ENCODE assay signal across 14 cellular contexts in the genomic region with DNA sequence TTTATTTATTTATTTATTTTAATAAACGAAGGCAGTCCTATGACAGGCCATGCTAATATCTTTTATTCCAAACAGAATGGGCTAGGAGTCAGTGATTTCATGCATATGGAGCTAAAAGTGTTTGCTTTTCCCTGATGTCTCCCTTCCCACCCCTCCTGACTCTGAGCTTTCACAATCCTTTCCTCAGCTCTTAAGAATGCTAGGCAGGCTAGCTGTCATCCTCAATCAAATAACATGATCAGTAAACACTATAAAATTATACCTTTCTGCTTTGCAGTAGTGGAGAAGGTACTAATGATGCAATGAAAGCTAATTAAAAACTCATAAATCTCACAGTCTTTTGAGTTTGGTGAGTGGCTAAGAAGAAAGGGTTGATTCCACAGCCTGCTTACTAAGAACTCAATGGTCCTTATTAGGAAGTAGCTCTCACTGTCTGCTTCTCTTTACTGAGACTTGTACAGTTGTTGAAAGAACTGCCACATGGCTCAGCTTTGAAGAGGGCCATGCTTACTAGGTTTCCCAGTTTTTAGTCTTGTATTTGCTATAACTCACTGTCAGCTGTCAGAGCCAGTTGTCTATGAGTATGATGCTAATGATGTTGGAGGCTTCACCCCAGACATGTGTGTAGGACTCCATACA.
A peak's percentile ranks its signal among the peaks of the same experiment; 100 is the strongest.
DNase-seq lines count a peak whose midpoint lies in the region; ATAC-seq and TF ChIP-seq lines count a peak whose summit lies in the region.
"Had no signal": no experiment of that assay in that cellular context is flagged by ENCODE, and none has a peak within 500 bp of the region (broad histone marks: within the 10 kb centered on the region; RNA-seq: fewer than 3 reads in every experiment).

No MANE protein-coding gene starts in this region.

- H3K9ac ChIP-seq in mesenchymal stem cell (ENCODE audit: low read length) = no peak overlapping the region

- POLR2A ChIA-PET in WTC11 (lab: Charles Lee) = interaction anchor here (0.6 kb wide), 1 partner anchor 47 kb away, joined by 3 read pairs; no protein-coding TSS in a partner anchor

- no peaks in the 10 kb centered on the region for H3K27me3 ChIP-seq in mesenchymal stem cell (ENCODE audit: control insufficient read depth in 1 of 2, insufficient read depth in 1 of 2, low read length in 2 of 2)

- no peak overlapping the region for H4K8ac ChIP-seq in mesenchymal stem cell (ENCODE audit: low read length)

- no peak overlapping the region for H3K27ac ChIP-seq in mesenchymal stem cell (ENCODE audit: low read length, poor library complexity, severe bottlenecking)

- H3K4me3 Mint-ChIP-seq in WTC11 = no peak overlapping the region
- H3K4me3 Mint-ChIP-seq: CD4-positive, alpha-beta memory T cell; central memory CD8-positive, alpha-beta T cell had no signal

- H3K4me3 ChIP-seq in AG10803 (ENCODE audit: low read length) (no peak overlapping the region), mesenchymal stem cell (ENCODE audit: insufficient read depth in 1 of 2, low read depth in 1 of 2, low read length in 2 of 2) (no peak overlapping the region)
- H3K4me3 ChIP-seq: GM12878 had no signal

- no peak overlapping the region for H2BK15ac ChIP-seq in mesenchymal stem cell (ENCODE audit: low read depth, poor library complexity, severe bottlenecking)

- H3K14ac ChIP-seq in mesenchymal stem cell (ENCODE audit: low read length in 2 of 2) = no peak overlapping the region

- H3K27me3 Mint-ChIP-seq in WTC11 (ENCODE audit: low read depth) = no peaks in the 10 kb centered on the region
- H3K27me3 Mint-ChIP-seq: CD4-positive, alpha-beta memory T cell; central memory CD8-positive, alpha-beta T cell had no signal

- H3K4me1 Mint-ChIP-seq in WTC11 = peaks cover 7% of the 10 kb centered on the region
- H3K4me1 Mint-ChIP-seq: CD4-positive, alpha-beta memory T cell; central memory CD8-positive, alpha-beta T cell had no signal

- in situ Hi-C loops in T47D (cut with HindIII; ENCODE audit: low pct_unique_long_range_greater_than_20kb, low sequenced_read_pairs) = no loop called here

- H3K23ac ChIP-seq in mesenchymal stem cell (ENCODE audit: low read length in 2 of 2) = no peak overlapping the region

- CTCF ChIA-PET in WTC11 (lab: Charles Lee) = no interaction called here

- H3K4ac ChIP-seq in mesenchymal stem cell (ENCODE audit: low read depth in 1 of 2, low read length in 2 of 2) = no peak overlapping the region

- H3K36me3 Mint-ChIP-seq in WTC11 = no peaks in the 10 kb centered on the region
- H3K36me3 Mint-ChIP-seq: CD4-positive, alpha-beta memory T cell had no signal

- DNase-seq in AG10803 (ENCODE audit: low read depth) = peak; percentile 95
- DNase-seq in NCI-H1417 treated with DMSO at 0.1 percent for 48 hours (lab: John Stamatoyannopoulos, UW) = peak; percentile 93
- DNase-seq in T47D (ENCODE audit: low read depth in 1 of 2, low spot score in 1 of 2) = peak; percentile 23 to 26
- peak; percentile 81 for DNase-seq in mesenchymal stem cell
- no peak for DNase-seq in T1000 (lab: John Stamatoyannopoulos, UW)
- no peak for DNase-seq in NCI-H2196 (lab: John Stamatoyannopoulos, UW; ENCODE audit: unreplicated experiment)
- DNase-seq in WTC11 (ENCODE audit: low spot score) = no peak
- no peak for DNase-seq in CD1c-positive myeloid dendritic cell (ENCODE audit: extremely low spot score)
- DNase-seq: CD4-positive, alpha-beta memory T cell; NCI-H526 treated with DMSO at 0.1 percent for 48 hours; stimulated activated CD4-positive, alpha-beta T cell treated with anti-CD3 and anti-CD28 coated beads, Interleukin-12 subunit alpha, Interleukin-12 subunit beta, amount 100 ng/mL, for 4 hours; stimulated activated naive CD4-positive, alpha-beta T cell treated with Interleukin-2 at 50 U/mL for 16 hours had no signal

- no peaks in the 10 kb centered on the region for H3K79me1 ChIP-seq in mesenchymal stem cell (replicated peaks; ENCODE audit: low read length, poor library complexity, severe bottlenecking)

- no peak overlapping the region for H3K4me2 ChIP-seq in mesenchymal stem cell (ENCODE audit: low read length, poor library complexity, severe bottlenecking)

- no peaks in the 10 kb centered on the region for H3K36me3 ChIP-seq in mesenchymal stem cell (ENCODE audit: control insufficient read depth in 1 of 2, insufficient read depth in 2 of 2, low read depth in 1 of 2, low read length in 2 of 2)

- no peak overlapping the region for H3K27ac Mint-ChIP-seq in WTC11

- peaks cover 4% of the 10 kb centered on the region for H3K4me1 ChIP-seq in mesenchymal stem cell (ENCODE audit: control insufficient read depth, insufficient read depth, low read depth, low read length)

- H2BK12ac ChIP-seq in mesenchymal stem cell (ENCODE audit: low read length in 2 of 2) = peak overlapping the region; percentile 9 to 29

- H3K9me3 ChIP-seq in mesenchymal stem cell (ENCODE audit: control insufficient read depth, low read length) = no peaks in the 10 kb centered on the region

- H3K9me3 Mint-ChIP-seq in WTC11 = no peaks in the 10 kb centered on the region
- H3K9me3 Mint-ChIP-seq: central memory CD8-positive, alpha-beta T cell had no signal

- ATAC-seq in WTC11 = no peak
- ATAC-seq: GM12878 had no signal

- H2BK5ac ChIP-seq in mesenchymal stem cell (ENCODE audit: low read depth, low read length, poor library complexity, severe bottlenecking) = no peak overlapping the region

- TF ChIP-seq CTCF in AG10803 (conservative IDR thresholded peaks at IDR 0.05; ENCODE audit: low read length) = no peak
- TF ChIP-seq CTCF in WTC11 (IDR thresholded peaks at IDR 0.05) = no peak

- H3K18ac ChIP-seq in mesenchymal stem cell (ENCODE audit: low read depth in 1 of 2, low read length in 2 of 2) = peak overlapping the region; percentile 28 to 37

- no peak overlapping the region for H2AFZ ChIP-seq in mesenchymal stem cell (ENCODE audit: low read depth, low read length)

- WGBS in mesenchymal stem cell = no CpG with 5 or more reads among the region's 1 CpG

- peak overlapping the region; percentile 62 for H2AK5ac ChIP-seq in mesenchymal stem cell (ENCODE audit: low read length, severe bottlenecking)

- H2BK120ac ChIP-seq in mesenchymal stem cell (ENCODE audit: low read depth, low read length) = no peak overlapping the region

- no peak overlapping the region for H4K91ac ChIP-seq in mesenchymal stem cell (ENCODE audit: low read length)

TF ChIP-seq in WTC11, 78 proteins besides CTCF, POLR2A, EP300 and RAD21 (continues in another document):
- no peak for TF ChIP-seq ETV6 (CRISPR knock-in tag; IDR thresholded peaks at IDR 0.05)
- no peak for TF ChIP-seq RELA (CRISPR knock-in tag; IDR thresholded peaks at IDR 0.05; ENCODE audit: borderline replicate concordance)
- no peak for TF ChIP-seq ZNF532 (CRISPR knock-in tag; IDR thresholded peaks at IDR 0.05; ENCODE audit: borderline replicate concordance)
- TF ChIP-seq ZBTB21 (CRISPR knock-in tag; IDR thresholded peaks at IDR 0.05; ENCODE audit: borderline replicate concordance) = no peak
- TF ChIP-seq, protein P1, sequence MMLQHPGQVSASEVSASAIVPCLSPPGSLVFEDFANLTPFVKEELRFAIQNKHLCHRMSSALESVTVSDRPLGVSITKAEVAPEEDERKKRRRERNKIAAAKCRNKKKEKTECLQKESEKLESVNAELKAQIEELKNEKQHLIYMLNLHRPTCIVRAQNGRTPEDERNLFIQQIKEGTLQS (CRISPR knock-in tag; conservative IDR thresholded peaks at IDR 0.05) = no peak
- TF ChIP-seq FOXK1 (CRISPR knock-in tag; IDR thresholded peaks at IDR 0.05) = no peak
- no peak for TF ChIP-seq ATF1 (CRISPR knock-in tag; IDR thresholded peaks at IDR 0.05)

Comparison
In these comparisons a context has a peak if more than half of its experiments do, and no peak if none do; other contexts are left out.
1. DNase-seq: peak in AG10803 (single experiment), NCI-H1417 treated with DMSO at 0.1 percent for 48 hours (single experiment), T47D (2 of 2) and mesenchymal stem cell (single experiment); none in T1000 (single experiment), NCI-H2196 (single experiment), WTC11 (single experiment) and CD1c-positive myeloid dendritic cell (single experiment).